ENCODE assay signal across 9 cellular contexts in the genomic region with DNA sequence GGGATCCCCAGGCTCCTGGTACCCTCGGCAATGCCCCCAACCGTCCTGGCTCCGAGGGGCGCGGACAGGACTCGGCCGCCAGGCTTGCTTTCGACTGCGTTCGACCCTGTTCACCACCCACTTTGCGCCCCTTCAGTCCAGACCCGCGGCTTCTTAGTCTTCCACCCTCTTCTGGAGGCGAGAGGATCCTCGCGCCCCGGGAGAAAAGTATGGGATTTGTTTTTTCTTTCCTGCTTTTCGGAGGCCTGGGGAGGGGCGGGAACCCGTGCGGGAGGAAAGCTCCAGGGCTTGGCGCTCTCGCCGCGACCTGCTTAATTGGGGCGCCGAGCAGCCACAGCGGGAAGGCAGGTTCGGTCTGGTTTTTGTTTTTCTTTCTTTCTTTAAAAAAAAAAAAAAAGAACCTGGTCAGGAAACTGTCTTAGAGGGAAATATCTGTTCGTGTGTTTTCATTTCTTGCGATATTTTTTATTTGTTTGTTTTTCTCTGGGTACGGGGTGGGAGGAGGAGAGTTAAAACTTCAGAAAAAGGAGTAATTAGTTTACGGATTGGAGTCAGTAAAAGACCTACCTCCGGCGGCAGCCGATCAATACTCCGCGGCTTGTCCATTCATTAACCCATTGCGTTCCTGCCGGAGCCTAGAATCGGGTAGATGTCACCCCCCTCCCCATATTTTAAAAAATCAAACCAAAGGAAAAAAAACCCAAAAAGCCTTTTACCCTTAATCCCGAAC. TPM values are rescaled to one million over a fixed set of nuclear protein-coding genes. Genes with fewer than 3 reads are reported as not detected.
DNase-seq lines count a peak whose midpoint lies in the region; ATAC-seq and TF ChIP-seq lines count a peak whose summit lies in the region.
"Had no signal": no experiment of that assay in that cellular context is flagged by ENCODE, and none has a peak within 500 bp of the region (broad histone marks: within the 10 kb centered on the region; RNA-seq: fewer than 3 reads in every experiment).

No MANE protein-coding gene starts in this region.

- CTCF ChIA-PET in PC-9 (lab: Charles Lee): no interaction called here

- no peak overlapping the region for H3K4me3 ChIP-seq in PC-9

- H3K4me1 ChIP-seq in PC-9 (replicated peaks; ENCODE audit: insufficient read depth): no peaks in the 10 kb centered on the region

- H3K9me2 ChIP-seq in PC-9 (ENCODE audit: insufficient read depth): no peaks in the 10 kb centered on the region

- no TSS peak for BruUV-seq in PC-9 (replicated peaks; lab: Mats Ljungman, UMichigan)

- no peak overlapping the region for H3K27ac ChIP-seq in PC-9

- peaks cover 79% of the 10 kb centered on the region for H3K27me3 Mint-ChIP-seq in activated T-helper 2 cell treated with anti-CD3 and anti-CD28 coated beads, Interferon-gamma antibody, Interleukin-2, Interleukin-4, amounts not matched to agents 10 μg/mL and 5 μg/mL and 100 μg/mL, durations not matched to agents 14 hours and 24 hours and 36 hours (ENCODE audit: low read depth)
- H3K27me3 Mint-ChIP-seq in stimulated activated naive CD8-positive, alpha-beta T cell treated with anti-CD3 and anti-CD28 coated beads, Interleukin-15, amount 100 ng/mL, for 72 hours: peaks cover 100% of the 10 kb centered on the region

- H4K20me1 ChIP-seq in PC-9 (ENCODE audit: insufficient read depth): no peaks in the 10 kb centered on the region

- H3K27me3 ChIP-seq in PC-9 (ENCODE audit: insufficient read depth, low read depth): peaks cover 7% of the 10 kb centered on the region; the same call in 1 of the 2 replicates

- H3K36me3 ChIP-seq in PC-9 (ENCODE audit: low read depth): no peaks in the 10 kb centered on the region

- intact Hi-C loops in activated T-helper 2 cell treated with anti-CD3 and anti-CD28 coated beads, Interferon-gamma antibody, Interleukin-2, Interleukin-4, amounts not matched to agents 10 μg/mL and 5 μg/mL and 100 μg/mL, durations not matched to agents 14 hours and 24 hours and 36 hours (cut with micrococcal nuclease): loop anchor here (2.0 to 10.0 kb wide), 2 partner anchors 381 to 699 kb away; a partner anchor contains a TSS
- intact Hi-C loops in PC-9 (cut with micrococcal nuclease; ENCODE audit: unreplicated experiment): no loop called here

- no peaks in the 10 kb centered on the region for H3K79me2 ChIP-seq in PC-9 (ENCODE audit: low read depth)

- DNase-seq in NCI-H1417 (lab: John Stamatoyannopoulos, UW) (peak in 2 of 3 experiments; percentile 63 to 66), NCI-H1417 treated with DMSO at 0.1 percent for 48 hours (lab: John Stamatoyannopoulos, UW) (no peak), islet precursor cell (peak; percentile 57), PC-9 (no peak), SIG-M5 treated with dmso at 0.1 percent for 504 hours (lab: John Stamatoyannopoulos, UW; ENCODE audit: unreplicated experiment) (no peak)
- no peak for DNase-seq in activated T-helper 2 cell treated with anti-CD3 and anti-CD28 coated beads, Interferon-gamma antibody, Interleukin-2, Interleukin-4, amounts not matched to agents 10 μg/mL and 5 μg/mL and 100 μg/mL, durations not matched to agents 14 hours and 24 hours and 36 hours (ENCODE audit: low spot score)
- no peak for DNase-seq in stimulated activated naive CD8-positive, alpha-beta T cell treated with anti-CD3 and anti-CD28 coated beads, Interleukin-15, amount 100 ng/mL, for 72 hours

- peak overlapping the region; percentile 60 for H3K27ac Mint-ChIP-seq in activated T-helper 2 cell treated with anti-CD3 and anti-CD28 coated beads, Interferon-gamma antibody, Interleukin-2, Interleukin-4, amounts not matched to agents 10 μg/mL and 5 μg/mL and 100 μg/mL, durations not matched to agents 14 hours and 24 hours and 36 hours
- H3K27ac Mint-ChIP-seq in stimulated activated naive CD8-positive, alpha-beta T cell treated with anti-CD3 and anti-CD28 coated beads, Interleukin-15, amount 100 ng/mL, for 72 hours: no peak overlapping the region

- H3K9me3 Mint-ChIP-seq in activated T-helper 2 cell treated with anti-CD3 and anti-CD28 coated beads, Interferon-gamma antibody, Interleukin-2, Interleukin-4, amounts not matched to agents 10 μg/mL and 5 μg/mL and 100 μg/mL, durations not matched to agents 14 hours and 24 hours and 36 hours: no peaks in the 10 kb centered on the region
- H3K9me3 Mint-ChIP-seq in stimulated activated naive CD8-positive, alpha-beta T cell treated with anti-CD3 and anti-CD28 coated beads, Interleukin-15, amount 100 ng/mL, for 72 hours: no peaks in the 10 kb centered on the region

- ATAC-seq in stimulated activated naive CD8-positive, alpha-beta T cell treated with anti-CD3 and anti-CD28 coated beads, Interleukin-15, amount 100 ng/mL, for 72 hours: no peak
- no peak for ATAC-seq in esophagus mucosa

- no peak for TF ChIP-seq CTCF in PC-9 (conservative IDR thresholded peaks at IDR 0.05)

- H3K4me3 Mint-ChIP-seq in activated T-helper 2 cell treated with anti-CD3 and anti-CD28 coated beads, Interferon-gamma antibody, Interleukin-2, Interleukin-4, amounts not matched to agents 10 μg/mL and 5 μg/mL and 100 μg/mL, durations not matched to agents 14 hours and 24 hours and 36 hours (ENCODE audit: low read depth): no peak overlapping the region
- H3K4me3 Mint-ChIP-seq in stimulated activated naive CD8-positive, alpha-beta T cell treated with anti-CD3 and anti-CD28 coated beads, Interleukin-15, amount 100 ng/mL, for 72 hours: peak overlapping the region; percentile 62 to 75

- no peaks in the 10 kb centered on the region for H3K36me3 Mint-ChIP-seq in activated T-helper 2 cell treated with anti-CD3 and anti-CD28 coated beads, Interferon-gamma antibody, Interleukin-2, Interleukin-4, amounts not matched to agents 10 μg/mL and 5 μg/mL and 100 μg/mL, durations not matched to agents 14 hours and 24 hours and 36 hours (ENCODE audit: low read depth)

- peaks cover 4% of the 10 kb centered on the region for H3K4me1 Mint-ChIP-seq in activated T-helper 2 cell treated with anti-CD3 and anti-CD28 coated beads, Interferon-gamma antibody, Interleukin-2, Interleukin-4, amounts not matched to agents 10 μg/mL and 5 μg/mL and 100 μg/mL, durations not matched to agents 14 hours and 24 hours and 36 hours (ENCODE audit: low read depth)
- H3K4me1 Mint-ChIP-seq in stimulated activated naive CD8-positive, alpha-beta T cell treated with anti-CD3 and anti-CD28 coated beads, Interleukin-15, amount 100 ng/mL, for 72 hours: peaks cover 72% of the 10 kb centered on the region

- POLR2A ChIA-PET in PC-9 (lab: Charles Lee; ENCODE audit: unreplicated experiment): no interaction called here

- H3F3A ChIP-seq in PC-9 (ENCODE audit: insufficient read depth, low read depth): no peaks in the 10 kb centered on the region

- H2AFZ ChIP-seq in PC-9: no peak overlapping the region

- no peaks in the 10 kb centered on the region for H3K9me3 ChIP-seq in PC-9 (ENCODE audit: insufficient read depth, low read depth)

- no peak overlapping the region for H3K4me2 ChIP-seq in PC-9

RNA-seq across cellular contexts. Expression of a gene that starts 1.6 kb away (rescaled TPM):
- total RNA-seq in activated T-helper 2 cell treated with anti-CD3 and anti-CD28 coated beads, Interferon-gamma antibody, Interleukin-2, Interleukin-4, amounts not matched to agents 10 μg/mL and 5 μg/mL and 100 μg/mL, durations not matched to agents 14 hours and 24 hours and 36 hours: not detected in 2 replicates
- total RNA-seq in PC-9 (2021) (not detected in 2 replicates), esophagus mucosa (not detected)
- total RNA-seq: bronchial epithelial cell had no signal

Comparison
In these comparisons a context has a peak if more than half of its experiments do, and no peak if none do; other contexts are left out.
1. DNase-seq: peak in NCI-H1417 (2 of 3) and islet precursor cell (single experiment); none in NCI-H1417 treated with DMSO at 0.1 percent for 48 hours (single experiment), activated T-helper 2 cell treated with anti-CD3 and anti-CD28 coated beads, Interferon-gamma antibody, Interleukin-2, Interleukin-4, amounts not matched to agents 10 μg/mL and 5 μg/mL and 100 μg/mL, durations not matched to agents 14 hours and 24 hours and 36 hours (single experiment), stimulated activated naive CD8-positive, alpha-beta T cell treated with anti-CD3 and anti-CD28 coated beads, Interleukin-15, amount 100 ng/mL, for 72 hours (0 of 2), PC-9 (0 of 2) and SIG-M5 treated with dmso at 0.1 percent for 504 hours (single experiment).